Comparison of ENCODE assay signal across 1 cellular context in the genomic region with DNA sequence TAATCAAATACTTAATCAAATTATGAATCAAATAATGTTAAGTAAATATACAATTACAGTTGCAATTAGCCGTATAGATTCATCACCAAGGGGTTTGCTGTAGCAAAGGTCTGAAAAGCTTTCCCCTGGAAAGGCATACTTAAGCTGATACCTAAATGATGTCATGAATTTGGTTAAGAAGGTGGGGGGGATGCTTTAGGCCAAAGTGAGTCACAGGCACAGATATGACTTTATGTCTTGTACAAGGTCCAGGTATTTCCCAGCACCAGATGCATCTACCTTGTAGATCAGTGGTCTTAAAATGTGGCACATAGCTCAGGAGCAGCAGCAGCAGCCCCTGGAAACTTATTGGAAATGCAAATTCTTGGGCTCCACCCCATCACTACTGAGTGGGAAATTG.
TF ChIP-seq lines count a peak whose summit lies in the region.

No MANE protein-coding gene starts in this region.

TF ChIP-seq in GM23338, 12 proteins besides CTCF, POLR2A, EP300 and RAD21 (continued from another document):
- TF ChIP-seq, protein P1, sequence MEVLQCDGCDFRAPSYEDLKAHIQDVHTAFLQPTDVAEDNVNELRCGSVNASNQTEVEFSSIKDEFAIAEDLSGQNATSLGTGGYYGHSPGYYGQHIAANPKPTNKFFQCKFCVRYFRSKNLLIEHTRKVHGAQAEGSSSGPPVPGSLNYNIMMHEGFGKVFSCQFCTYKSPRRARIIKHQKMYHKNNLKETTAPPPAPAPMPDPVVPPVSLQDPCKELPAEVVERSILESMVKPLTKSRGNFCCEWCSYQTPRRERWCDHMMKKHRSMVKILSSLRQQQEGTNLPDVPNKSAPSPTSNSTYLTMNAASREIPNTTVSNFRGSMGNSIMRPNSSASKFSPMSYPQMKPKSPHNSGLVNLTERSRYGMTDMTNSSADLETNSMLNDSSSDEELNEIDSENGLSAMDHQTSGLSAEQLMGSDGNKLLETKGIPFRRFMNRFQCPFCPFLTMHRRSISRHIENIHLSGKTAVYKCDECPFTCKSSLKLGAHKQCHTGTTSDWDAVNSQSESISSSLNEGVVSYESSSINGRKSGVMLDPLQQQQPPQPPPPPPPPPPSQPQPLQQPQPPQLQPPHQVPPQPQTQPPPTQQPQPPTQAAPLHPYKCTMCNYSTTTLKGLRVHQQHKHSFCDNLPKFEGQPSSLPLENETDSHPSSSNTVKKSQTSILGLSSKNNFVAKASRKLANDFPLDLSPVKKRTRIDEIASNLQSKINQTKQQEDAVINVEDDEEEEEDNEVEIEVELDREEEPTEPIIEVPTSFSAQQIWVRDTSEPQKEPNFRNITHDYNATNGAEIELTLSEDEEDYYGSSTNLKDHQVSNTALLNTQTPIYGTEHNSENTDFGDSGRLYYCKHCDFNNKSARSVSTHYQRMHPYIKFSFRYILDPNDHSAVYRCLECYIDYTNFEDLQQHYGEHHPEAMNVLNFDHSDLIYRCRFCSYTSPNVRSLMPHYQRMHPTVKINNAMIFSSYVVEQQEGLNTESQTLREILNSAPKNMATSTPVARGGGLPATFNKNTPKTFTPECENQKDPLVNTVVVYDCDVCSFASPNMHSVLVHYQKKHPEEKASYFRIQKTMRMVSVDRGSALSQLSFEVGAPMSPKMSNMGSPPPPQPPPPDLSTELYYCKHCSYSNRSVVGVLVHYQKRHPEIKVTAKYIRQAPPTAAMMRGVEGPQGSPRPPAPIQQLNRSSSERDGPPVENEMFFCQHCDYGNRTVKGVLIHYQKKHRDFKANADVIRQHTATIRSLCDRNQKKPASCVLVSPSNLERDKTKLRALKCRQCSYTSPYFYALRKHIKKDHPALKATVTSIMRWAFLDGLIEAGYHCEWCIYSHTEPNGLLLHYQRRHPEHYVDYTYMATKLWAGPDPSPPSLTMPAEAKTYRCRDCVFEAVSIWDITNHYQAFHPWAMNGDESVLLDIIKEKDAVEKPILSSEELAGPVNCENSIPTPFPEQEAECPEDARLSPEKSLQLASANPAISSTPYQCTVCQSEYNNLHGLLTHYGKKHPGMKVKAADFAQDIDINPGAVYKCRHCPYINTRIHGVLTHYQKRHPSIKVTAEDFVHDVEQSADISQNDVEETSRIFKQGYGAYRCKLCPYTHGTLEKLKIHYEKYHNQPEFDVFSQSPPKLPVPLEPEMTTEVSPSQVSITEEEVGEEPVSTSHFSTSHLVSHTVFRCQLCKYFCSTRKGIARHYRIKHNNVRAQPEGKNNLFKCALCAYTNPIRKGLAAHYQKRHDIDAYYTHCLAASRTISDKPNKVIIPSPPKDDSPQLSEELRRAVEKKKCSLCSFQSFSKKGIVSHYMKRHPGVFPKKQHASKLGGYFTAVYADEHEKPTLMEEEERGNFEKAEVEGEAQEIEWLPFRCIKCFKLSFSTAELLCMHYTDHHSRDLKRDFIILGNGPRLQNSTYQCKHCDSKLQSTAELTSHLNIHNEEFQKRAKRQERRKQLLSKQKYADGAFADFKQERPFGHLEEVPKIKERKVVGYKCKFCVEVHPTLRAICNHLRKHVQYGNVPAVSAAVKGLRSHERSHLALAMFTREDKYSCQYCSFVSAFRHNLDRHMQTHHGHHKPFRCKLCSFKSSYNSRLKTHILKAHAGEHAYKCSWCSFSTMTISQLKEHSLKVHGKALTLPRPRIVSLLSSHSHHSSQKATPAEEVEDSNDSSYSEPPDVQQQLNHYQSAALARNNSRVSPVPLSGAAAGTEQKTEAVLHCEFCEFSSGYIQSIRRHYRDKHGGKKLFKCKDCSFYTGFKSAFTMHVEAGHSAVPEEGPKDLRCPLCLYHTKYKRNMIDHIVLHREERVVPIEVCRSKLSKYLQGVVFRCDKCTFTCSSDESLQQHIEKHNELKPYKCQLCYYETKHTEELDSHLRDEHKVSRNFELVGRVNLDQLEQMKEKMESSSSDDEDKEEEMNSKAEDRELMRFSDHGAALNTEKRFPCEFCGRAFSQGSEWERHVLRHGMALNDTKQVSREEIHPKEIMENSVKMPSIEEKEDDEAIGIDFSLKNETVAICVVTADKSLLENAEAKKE (CRISPR knock-in tag; IDR thresholded peaks at IDR 0.05) = no peak
